ENCODE assay signal across 8 cellular contexts in the genomic region with DNA sequence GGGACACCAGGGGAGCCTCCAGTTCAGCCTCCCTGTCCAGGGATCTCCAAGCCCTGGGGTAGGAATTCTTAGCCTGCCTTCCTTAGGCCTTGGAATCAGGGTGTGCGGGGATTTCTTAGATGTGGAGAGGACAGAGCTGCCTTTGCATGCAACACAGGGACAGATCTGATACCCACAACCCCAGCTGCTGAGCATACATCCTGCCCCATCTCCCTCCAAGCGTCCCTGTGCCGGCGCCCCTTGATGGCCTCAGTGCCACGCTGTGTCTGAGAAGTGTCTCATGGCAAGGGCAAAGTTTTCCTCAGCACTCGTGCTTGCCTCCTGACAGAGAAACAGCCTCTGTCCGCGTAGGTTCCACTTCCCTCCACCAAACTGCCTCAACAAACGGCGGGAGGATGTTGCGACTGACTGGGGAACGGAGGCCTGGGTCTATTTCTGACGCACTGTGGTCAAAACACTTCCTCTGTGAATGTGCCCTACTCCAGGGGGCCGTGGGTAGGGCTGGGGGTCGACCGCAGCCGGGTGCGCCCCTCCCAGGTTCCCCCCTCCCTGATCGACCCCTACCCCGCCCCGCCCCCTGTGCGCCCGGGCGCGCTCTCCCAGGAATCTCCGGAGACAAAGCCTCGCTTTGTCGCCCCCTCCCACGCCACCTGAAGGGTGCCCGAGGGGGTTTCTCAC. TPM values are rescaled to one million over a fixed set of nuclear protein-coding genes. Genes with fewer than 3 reads are reported as not detected.
DNase-seq lines count a peak whose midpoint lies in the region; ATAC-seq and TF ChIP-seq lines count a peak whose summit lies in the region.

No MANE protein-coding gene starts in this region.

- TF ChIP-seq CTCF in right atrium auricular region (IDR thresholded peaks at IDR 0.05): no peak

- H3K4me3 ChIP-seq in SJCRH30 (peak overlapping the region; percentile 99), right atrium auricular region (peak overlapping the region; percentile 59 to 82), skeletal muscle satellite cell (ENCODE audit: low read length) (peak overlapping the region; percentile 95)

- H3K4me1 Mint-ChIP-seq in activated naive CD4-positive, alpha-beta T cell treated with anti-CD3 and anti-CD28 coated beads, Interleukin-2, amount 10 ng/mL, durations not matched to agents 7 days and 5 days: peaks cover 81% of the 10 kb centered on the region

- DNase-seq in NCI-H1694 treated with DMSO at 0.1 percent for 48 hours (lab: John Stamatoyannopoulos, UW) (peak; percentile 61), NCI-H1694 (lab: John Stamatoyannopoulos, UW) (no peak), SJCRH30 (no peak), right atrium auricular region (ENCODE audit: low spot score) (no peak), NCI-H446 (lab: John Stamatoyannopoulos, UW) (no peak)
- DNase-seq in activated naive CD4-positive, alpha-beta T cell treated with anti-CD3 and anti-CD28 coated beads, Interleukin-2, amount 10 ng/mL, durations not matched to agents 7 days and 5 days: peak; percentile 80

- H3K36me3 Mint-ChIP-seq in activated naive CD4-positive, alpha-beta T cell treated with anti-CD3 and anti-CD28 coated beads, Interleukin-2, amount 10 ng/mL, durations not matched to agents 7 days and 5 days: peaks cover 37% of the 10 kb centered on the region

- H3K9ac ChIP-seq in skeletal muscle satellite cell (ENCODE audit: low read depth, low read length): peak overlapping the region; percentile 89

- peak overlapping the region; percentile 97 for H3K27ac Mint-ChIP-seq in activated naive CD4-positive, alpha-beta T cell treated with anti-CD3 and anti-CD28 coated beads, Interleukin-2, amount 10 ng/mL, durations not matched to agents 7 days and 5 days

- H3K9me3 ChIP-seq in SJCRH30 (replicated peaks) (no peaks in the 10 kb centered on the region), right atrium auricular region (no peaks in the 10 kb centered on the region), skeletal muscle satellite cell (replicated peaks; ENCODE audit: low read length) (no peaks in the 10 kb centered on the region)

- H3K4me1 ChIP-seq in SJCRH30 (peaks cover 15% of the 10 kb centered on the region; the same call in 1 of the 2 replicates), right atrium auricular region (peaks cover 0 to 32% of the 10 kb centered on the region in 2 donors), skeletal muscle satellite cell (ENCODE audit: control insufficient read depth, insufficient read depth, low read length) (peaks cover 39% of the 10 kb centered on the region)

- CTCF ChIA-PET in activated naive CD4-positive, alpha-beta T cell treated with anti-CD3 and anti-CD28 coated beads, Interleukin-2, amount 10 ng/mL, durations not matched to agents 7 days and 5 days (lab: Charles Lee): interaction anchor here (0.8 to 6.1 kb wide), 4 partner anchors 7 to 37 kb away, joined by 3 to 35 read pairs (median 4); a partner anchor contains a TSS

- peak overlapping the region; percentile 92 for H3K4me2 ChIP-seq in skeletal muscle satellite cell (ENCODE audit: low read length)

- H3K27me3 Mint-ChIP-seq in activated naive CD4-positive, alpha-beta T cell treated with anti-CD3 and anti-CD28 coated beads, Interleukin-2, amount 10 ng/mL, durations not matched to agents 7 days and 5 days: no peaks in the 10 kb centered on the region

- no peaks in the 10 kb centered on the region for H3K9me3 Mint-ChIP-seq in activated naive CD4-positive, alpha-beta T cell treated with anti-CD3 and anti-CD28 coated beads, Interleukin-2, amount 10 ng/mL, durations not matched to agents 7 days and 5 days

- no peaks in the 10 kb centered on the region for H3K27me3 ChIP-seq in SJCRH30
- no peaks in the 10 kb centered on the region for H3K27me3 ChIP-seq in right atrium auricular region
- H3K27me3 ChIP-seq in skeletal muscle satellite cell (ENCODE audit: control insufficient read depth, insufficient read depth, low read length): no peaks in the 10 kb centered on the region

- peak; percentile 19 for ATAC-seq in HG03097 (IDR thresholded peaks at IDR 0.05; ENCODE audit: low FRiP score, unreplicated experiment)

- H3K27ac ChIP-seq in SJCRH30 (peak overlapping the region; percentile 77), right atrium auricular region (peak overlapping the region; percentile 74 to 77)

- peak overlapping the region; percentile 99 for H3K4me3 Mint-ChIP-seq in activated naive CD4-positive, alpha-beta T cell treated with anti-CD3 and anti-CD28 coated beads, Interleukin-2, amount 10 ng/mL, durations not matched to agents 7 days and 5 days

- H3K36me3 ChIP-seq in SJCRH30: peaks cover 2% of the 10 kb centered on the region; the same call in 1 of the 2 replicates
- H3K36me3 ChIP-seq in right atrium auricular region: no peaks in the 10 kb centered on the region
- H3K36me3 ChIP-seq in skeletal muscle satellite cell (ENCODE audit: insufficient read depth, low read length): peaks cover 38% of the 10 kb centered on the region

RNA-seq across cellular contexts. Expression of a gene that starts 0.9 kb away (rescaled TPM):
- total RNA-seq in SJCRH30 (2014; rRNA removed; shearing (Covaris generic)): 23.0 and 27.2 TPM in 2 replicates
- 10 to 100 TPM in 1 of 2 donors, 1 to 10 TPM in 1; 4.5 to 11.6 TPM for total RNA-seq in right atrium auricular region
- total RNA-seq in skeletal muscle satellite cell (2012; rRNA removed): 64.2 and 69.5 TPM in 2 replicates

RNA-seq across cellular contexts. Expression of a gene that starts 14.1 kb away (rescaled TPM):
- 7.6 and 8.2 TPM in 2 replicates for total RNA-seq in SJCRH30 (2014; rRNA removed; shearing (Covaris generic))
- total RNA-seq in right atrium auricular region: 1 to 10 TPM; 5.5 TPM
- total RNA-seq in skeletal muscle satellite cell (2012; rRNA removed): 14.2 and 15.3 TPM in 2 replicates

RNA-seq across cellular contexts. Expression of a gene that starts 14.2 kb away (rescaled TPM):
- 0.28 TPM in 1 of 2 replicates, not detected in the other for total RNA-seq in SJCRH30 (2014; rRNA removed; shearing (Covaris generic))
- 1 to 10 TPM; 6.9 to 9.1 TPM for total RNA-seq in right atrium auricular region
- total RNA-seq in skeletal muscle satellite cell (2012; rRNA removed): 1.3 and 2.5 TPM in 2 replicates

RNA-seq across cellular contexts. Expression of a gene that starts 28.4 kb away (rescaled TPM):
- total RNA-seq in SJCRH30 (2014; rRNA removed; shearing (Covaris generic)): 15.4 and 17.5 TPM in 2 replicates
- total RNA-seq in right atrium auricular region: 1 to 10 TPM; 3.7 to 4.5 TPM
- total RNA-seq in skeletal muscle satellite cell (2012; rRNA removed): 7.4 TPM in 2 replicates

Comparison
In these comparisons a context has a peak if more than half of its experiments do, and no peak if none do; other contexts are left out.
1. DNase-seq: peak in NCI-H1694 treated with DMSO at 0.1 percent for 48 hours (single experiment) and activated naive CD4-positive, alpha-beta T cell treated with anti-CD3 and anti-CD28 coated beads, Interleukin-2, amount 10 ng/mL, durations not matched to agents 7 days and 5 days (single experiment); none in NCI-H1694 (single experiment), SJCRH30 (0 of 2), right atrium auricular region (single experiment) and NCI-H446 (0 of 2).
2. Peak in every context shown above with its lines, with median percentiles within 50 percentile points of each other: H3K4me3 ChIP-seq.